Comparison of ENCODE assay signal across 1 cellular context in the genomic region with DNA sequence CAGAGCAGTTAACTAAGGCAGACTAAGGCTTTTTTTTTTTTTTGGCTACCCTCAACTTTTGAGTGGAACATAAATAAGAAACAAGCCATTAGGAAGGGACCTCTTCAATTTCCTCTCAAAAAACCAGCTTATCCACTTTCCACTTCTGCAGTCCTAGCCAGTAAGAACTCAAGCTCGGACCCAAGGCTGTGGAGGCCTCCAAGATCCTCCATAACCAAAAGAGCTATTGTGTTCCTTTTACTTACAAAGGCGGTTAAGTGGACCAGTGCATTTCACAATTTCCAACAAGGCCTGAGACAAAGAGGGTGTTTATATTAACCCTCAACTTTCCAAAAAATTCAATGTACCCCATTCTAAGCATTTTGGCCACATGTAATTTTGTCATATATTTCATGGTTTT.
TF ChIP-seq lines count a peak whose summit lies in the region.

No MANE protein-coding gene starts in this region.

TF ChIP-seq in GM23338, 12 proteins besides CTCF, POLR2A, EP300 and RAD21 (continued from another document):
- TF ChIP-seq, protein P1, sequence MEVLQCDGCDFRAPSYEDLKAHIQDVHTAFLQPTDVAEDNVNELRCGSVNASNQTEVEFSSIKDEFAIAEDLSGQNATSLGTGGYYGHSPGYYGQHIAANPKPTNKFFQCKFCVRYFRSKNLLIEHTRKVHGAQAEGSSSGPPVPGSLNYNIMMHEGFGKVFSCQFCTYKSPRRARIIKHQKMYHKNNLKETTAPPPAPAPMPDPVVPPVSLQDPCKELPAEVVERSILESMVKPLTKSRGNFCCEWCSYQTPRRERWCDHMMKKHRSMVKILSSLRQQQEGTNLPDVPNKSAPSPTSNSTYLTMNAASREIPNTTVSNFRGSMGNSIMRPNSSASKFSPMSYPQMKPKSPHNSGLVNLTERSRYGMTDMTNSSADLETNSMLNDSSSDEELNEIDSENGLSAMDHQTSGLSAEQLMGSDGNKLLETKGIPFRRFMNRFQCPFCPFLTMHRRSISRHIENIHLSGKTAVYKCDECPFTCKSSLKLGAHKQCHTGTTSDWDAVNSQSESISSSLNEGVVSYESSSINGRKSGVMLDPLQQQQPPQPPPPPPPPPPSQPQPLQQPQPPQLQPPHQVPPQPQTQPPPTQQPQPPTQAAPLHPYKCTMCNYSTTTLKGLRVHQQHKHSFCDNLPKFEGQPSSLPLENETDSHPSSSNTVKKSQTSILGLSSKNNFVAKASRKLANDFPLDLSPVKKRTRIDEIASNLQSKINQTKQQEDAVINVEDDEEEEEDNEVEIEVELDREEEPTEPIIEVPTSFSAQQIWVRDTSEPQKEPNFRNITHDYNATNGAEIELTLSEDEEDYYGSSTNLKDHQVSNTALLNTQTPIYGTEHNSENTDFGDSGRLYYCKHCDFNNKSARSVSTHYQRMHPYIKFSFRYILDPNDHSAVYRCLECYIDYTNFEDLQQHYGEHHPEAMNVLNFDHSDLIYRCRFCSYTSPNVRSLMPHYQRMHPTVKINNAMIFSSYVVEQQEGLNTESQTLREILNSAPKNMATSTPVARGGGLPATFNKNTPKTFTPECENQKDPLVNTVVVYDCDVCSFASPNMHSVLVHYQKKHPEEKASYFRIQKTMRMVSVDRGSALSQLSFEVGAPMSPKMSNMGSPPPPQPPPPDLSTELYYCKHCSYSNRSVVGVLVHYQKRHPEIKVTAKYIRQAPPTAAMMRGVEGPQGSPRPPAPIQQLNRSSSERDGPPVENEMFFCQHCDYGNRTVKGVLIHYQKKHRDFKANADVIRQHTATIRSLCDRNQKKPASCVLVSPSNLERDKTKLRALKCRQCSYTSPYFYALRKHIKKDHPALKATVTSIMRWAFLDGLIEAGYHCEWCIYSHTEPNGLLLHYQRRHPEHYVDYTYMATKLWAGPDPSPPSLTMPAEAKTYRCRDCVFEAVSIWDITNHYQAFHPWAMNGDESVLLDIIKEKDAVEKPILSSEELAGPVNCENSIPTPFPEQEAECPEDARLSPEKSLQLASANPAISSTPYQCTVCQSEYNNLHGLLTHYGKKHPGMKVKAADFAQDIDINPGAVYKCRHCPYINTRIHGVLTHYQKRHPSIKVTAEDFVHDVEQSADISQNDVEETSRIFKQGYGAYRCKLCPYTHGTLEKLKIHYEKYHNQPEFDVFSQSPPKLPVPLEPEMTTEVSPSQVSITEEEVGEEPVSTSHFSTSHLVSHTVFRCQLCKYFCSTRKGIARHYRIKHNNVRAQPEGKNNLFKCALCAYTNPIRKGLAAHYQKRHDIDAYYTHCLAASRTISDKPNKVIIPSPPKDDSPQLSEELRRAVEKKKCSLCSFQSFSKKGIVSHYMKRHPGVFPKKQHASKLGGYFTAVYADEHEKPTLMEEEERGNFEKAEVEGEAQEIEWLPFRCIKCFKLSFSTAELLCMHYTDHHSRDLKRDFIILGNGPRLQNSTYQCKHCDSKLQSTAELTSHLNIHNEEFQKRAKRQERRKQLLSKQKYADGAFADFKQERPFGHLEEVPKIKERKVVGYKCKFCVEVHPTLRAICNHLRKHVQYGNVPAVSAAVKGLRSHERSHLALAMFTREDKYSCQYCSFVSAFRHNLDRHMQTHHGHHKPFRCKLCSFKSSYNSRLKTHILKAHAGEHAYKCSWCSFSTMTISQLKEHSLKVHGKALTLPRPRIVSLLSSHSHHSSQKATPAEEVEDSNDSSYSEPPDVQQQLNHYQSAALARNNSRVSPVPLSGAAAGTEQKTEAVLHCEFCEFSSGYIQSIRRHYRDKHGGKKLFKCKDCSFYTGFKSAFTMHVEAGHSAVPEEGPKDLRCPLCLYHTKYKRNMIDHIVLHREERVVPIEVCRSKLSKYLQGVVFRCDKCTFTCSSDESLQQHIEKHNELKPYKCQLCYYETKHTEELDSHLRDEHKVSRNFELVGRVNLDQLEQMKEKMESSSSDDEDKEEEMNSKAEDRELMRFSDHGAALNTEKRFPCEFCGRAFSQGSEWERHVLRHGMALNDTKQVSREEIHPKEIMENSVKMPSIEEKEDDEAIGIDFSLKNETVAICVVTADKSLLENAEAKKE (CRISPR knock-in tag; IDR thresholded peaks at IDR 0.05): no peak
- TF ChIP-seq, protein P2, sequence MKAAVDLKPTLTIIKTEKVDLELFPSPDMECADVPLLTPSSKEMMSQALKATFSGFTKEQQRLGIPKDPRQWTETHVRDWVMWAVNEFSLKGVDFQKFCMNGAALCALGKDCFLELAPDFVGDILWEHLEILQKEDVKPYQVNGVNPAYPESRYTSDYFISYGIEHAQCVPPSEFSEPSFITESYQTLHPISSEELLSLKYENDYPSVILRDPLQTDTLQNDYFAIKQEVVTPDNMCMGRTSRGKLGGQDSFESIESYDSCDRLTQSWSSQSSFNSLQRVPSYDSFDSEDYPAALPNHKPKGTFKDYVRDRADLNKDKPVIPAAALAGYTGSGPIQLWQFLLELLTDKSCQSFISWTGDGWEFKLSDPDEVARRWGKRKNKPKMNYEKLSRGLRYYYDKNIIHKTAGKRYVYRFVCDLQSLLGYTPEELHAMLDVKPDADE (IDR thresholded peaks at IDR 0.05): no peak
- no peak for TF ChIP-seq POLR2AphosphoS5 (IDR thresholded peaks at IDR 0.05; ENCODE audit: low read depth)
- no peak for TF ChIP-seq CREB1 (CRISPR knock-in tag; IDR thresholded peaks at IDR 0.05; ENCODE audit: low read depth)
- no peak for TF ChIP-seq ZNF114 (CRISPR knock-in tag; IDR thresholded peaks at IDR 0.05)
